ENCODE assay signal across 6 cellular contexts in the genomic region with DNA sequence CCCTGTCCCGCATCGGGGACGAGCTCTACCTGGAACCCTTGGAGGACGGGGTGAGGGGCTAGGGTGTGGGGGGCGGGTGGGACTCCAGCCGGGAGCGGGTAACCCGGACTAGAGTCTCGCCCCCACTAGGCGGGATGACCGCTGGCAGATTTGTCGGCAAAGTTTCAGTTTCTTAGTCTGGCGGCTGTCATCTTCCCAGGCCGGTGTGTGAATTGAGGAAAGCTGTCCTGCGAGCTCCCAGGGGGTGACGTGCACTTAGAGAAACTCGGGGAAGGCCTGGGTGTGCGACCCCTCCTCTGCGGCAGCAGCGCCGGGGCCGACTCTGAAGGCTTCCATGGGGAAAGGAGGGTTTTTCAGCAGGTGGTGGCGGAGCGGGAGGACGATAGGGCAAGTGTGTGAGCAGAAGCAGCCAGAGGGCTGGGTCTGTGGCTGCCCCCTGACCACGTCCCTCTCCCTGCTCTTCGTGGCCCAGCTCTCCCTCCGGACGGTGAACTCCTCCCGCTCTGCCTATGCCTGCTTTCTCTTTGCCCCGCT. TPM values are rescaled to one million over a fixed set of nuclear protein-coding genes. Genes with fewer than 3 reads are reported as not detected.
DNase-seq lines count a peak whose midpoint lies in the region; ATAC-seq and TF ChIP-seq lines count a peak whose summit lies in the region.

No MANE protein-coding gene starts in this region.

- no peak for DNase-seq in epithelial cell of proximal tubule (ENCODE audit: low read depth)
- no peak for DNase-seq in stimulated activated naive CD8-positive, alpha-beta T cell treated with anti-CD3 and anti-CD28 coated beads, Interleukin-15, amount 100 ng/mL, for 72 hours

- H3K4me3 ChIP-seq in epithelial cell of proximal tubule (ENCODE audit: low read depth, low read length) = peak overlapping the region; percentile 83

- ATAC-seq in HG03354 (IDR thresholded peaks at IDR 0.05; ENCODE audit: poor library complexity, severe bottlenecking, unreplicated experiment) (peak; percentile 23), GM18870 (IDR thresholded peaks at IDR 0.05; ENCODE audit: unreplicated experiment) (no peak), HG03378 (IDR thresholded peaks at IDR 0.05; ENCODE audit: unreplicated experiment) (no peak)
- ATAC-seq in stimulated activated naive CD8-positive, alpha-beta T cell treated with anti-CD3 and anti-CD28 coated beads, Interleukin-15, amount 100 ng/mL, for 72 hours = no peak

- peak overlapping the region; percentile 89 for H3K27ac ChIP-seq in 22Rv1

- H3K4me1 Mint-ChIP-seq in stimulated activated naive CD8-positive, alpha-beta T cell treated with anti-CD3 and anti-CD28 coated beads, Interleukin-15, amount 100 ng/mL, for 72 hours = peaks cover 61% of the 10 kb centered on the region

- no peaks in the 10 kb centered on the region for H3K9me3 Mint-ChIP-seq in stimulated activated naive CD8-positive, alpha-beta T cell treated with anti-CD3 and anti-CD28 coated beads, Interleukin-15, amount 100 ng/mL, for 72 hours

- no peaks in the 10 kb centered on the region for H3K27me3 Mint-ChIP-seq in stimulated activated naive CD8-positive, alpha-beta T cell treated with anti-CD3 and anti-CD28 coated beads, Interleukin-15, amount 100 ng/mL, for 72 hours

- peak overlapping the region; percentile 85 to 87 for H3K27ac Mint-ChIP-seq in stimulated activated naive CD8-positive, alpha-beta T cell treated with anti-CD3 and anti-CD28 coated beads, Interleukin-15, amount 100 ng/mL, for 72 hours

- peak overlapping the region; percentile 94 to 95 for H3K4me3 Mint-ChIP-seq in stimulated activated naive CD8-positive, alpha-beta T cell treated with anti-CD3 and anti-CD28 coated beads, Interleukin-15, amount 100 ng/mL, for 72 hours

- TF ChIP-seq CTCF in 22Rv1 (IDR thresholded peaks at IDR 0.05) = no peak
- TF ChIP-seq CTCF in epithelial cell of proximal tubule (conservative IDR thresholded peaks at IDR 0.05; ENCODE audit: low read depth, low read length) = no peak

RNA-seq across cellular contexts. Expression of a gene that starts 0.5 kb away (rescaled TPM):
- 13.9 and 20.9 TPM in 2 replicates for total RNA-seq in epithelial cell of proximal tubule

RNA-seq across cellular contexts. Expression of a gene that starts 9.4 kb away (rescaled TPM):
- total RNA-seq in epithelial cell of proximal tubule = 359 and 365 TPM in 2 replicates

RNA-seq across cellular contexts. Expression of a gene that starts 11.6 kb away (rescaled TPM):
- total RNA-seq in epithelial cell of proximal tubule = 0.14 and 0.17 TPM in 2 replicates

RNA-seq across cellular contexts. Expression of a gene that starts 18.9 kb away (rescaled TPM):
- 23.8 and 44.6 TPM in 2 replicates for total RNA-seq in epithelial cell of proximal tubule

RNA-seq across cellular contexts. Expression of a gene that starts 23.2 kb away (rescaled TPM):
- total RNA-seq in epithelial cell of proximal tubule = 0.07 and 0.23 TPM in 2 replicates
